ENCODE assay signal across 1 cellular context in the genomic region with DNA sequence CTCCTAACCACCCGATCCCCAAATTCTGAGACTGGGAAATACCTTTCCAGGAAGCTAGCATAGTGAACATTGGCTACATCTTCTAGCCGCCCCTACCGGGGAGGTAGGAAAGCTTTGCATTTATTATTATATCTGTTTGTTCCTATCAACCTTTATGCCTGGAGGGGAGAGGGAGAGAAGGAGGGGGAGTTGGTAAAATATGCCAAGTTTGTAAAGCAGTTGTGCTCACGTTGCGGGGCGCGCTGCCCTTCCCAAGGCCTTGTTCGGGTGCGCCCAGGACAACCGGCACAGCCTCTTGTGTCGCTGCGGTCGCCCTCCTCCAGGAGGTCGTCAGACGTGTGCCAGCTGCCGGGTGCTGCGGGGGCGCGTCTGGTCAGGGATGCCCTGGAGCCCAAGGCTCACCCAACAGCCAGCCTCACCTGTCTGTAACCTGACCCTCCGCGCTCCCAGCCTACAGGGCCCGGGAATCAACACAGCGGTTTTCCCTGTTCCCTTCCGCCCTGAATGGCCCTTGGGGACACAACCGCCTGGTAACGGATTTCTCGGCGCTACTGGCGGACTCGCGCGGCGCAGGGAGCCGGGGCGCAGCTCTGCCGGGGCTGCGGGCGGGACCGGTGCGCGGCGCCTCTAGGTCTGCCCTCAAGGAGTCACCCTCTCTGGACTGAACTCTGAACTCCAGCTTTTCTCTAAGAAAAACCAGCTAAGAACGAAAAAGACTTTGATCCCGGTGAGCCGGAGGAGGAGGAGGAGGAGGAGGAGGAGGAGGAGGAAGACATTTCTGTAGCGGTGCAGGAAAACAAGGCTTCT.
A peak's percentile ranks its signal among the peaks of the same experiment; 100 is the strongest.
TF ChIP-seq lines count a peak whose summit lies in the region.

No MANE protein-coding gene starts in this region.

TF ChIP-seq in Ishikawa, 13 proteins besides CTCF, POLR2A, EP300 and RAD21:
- TF ChIP-seq, protein P1, sequence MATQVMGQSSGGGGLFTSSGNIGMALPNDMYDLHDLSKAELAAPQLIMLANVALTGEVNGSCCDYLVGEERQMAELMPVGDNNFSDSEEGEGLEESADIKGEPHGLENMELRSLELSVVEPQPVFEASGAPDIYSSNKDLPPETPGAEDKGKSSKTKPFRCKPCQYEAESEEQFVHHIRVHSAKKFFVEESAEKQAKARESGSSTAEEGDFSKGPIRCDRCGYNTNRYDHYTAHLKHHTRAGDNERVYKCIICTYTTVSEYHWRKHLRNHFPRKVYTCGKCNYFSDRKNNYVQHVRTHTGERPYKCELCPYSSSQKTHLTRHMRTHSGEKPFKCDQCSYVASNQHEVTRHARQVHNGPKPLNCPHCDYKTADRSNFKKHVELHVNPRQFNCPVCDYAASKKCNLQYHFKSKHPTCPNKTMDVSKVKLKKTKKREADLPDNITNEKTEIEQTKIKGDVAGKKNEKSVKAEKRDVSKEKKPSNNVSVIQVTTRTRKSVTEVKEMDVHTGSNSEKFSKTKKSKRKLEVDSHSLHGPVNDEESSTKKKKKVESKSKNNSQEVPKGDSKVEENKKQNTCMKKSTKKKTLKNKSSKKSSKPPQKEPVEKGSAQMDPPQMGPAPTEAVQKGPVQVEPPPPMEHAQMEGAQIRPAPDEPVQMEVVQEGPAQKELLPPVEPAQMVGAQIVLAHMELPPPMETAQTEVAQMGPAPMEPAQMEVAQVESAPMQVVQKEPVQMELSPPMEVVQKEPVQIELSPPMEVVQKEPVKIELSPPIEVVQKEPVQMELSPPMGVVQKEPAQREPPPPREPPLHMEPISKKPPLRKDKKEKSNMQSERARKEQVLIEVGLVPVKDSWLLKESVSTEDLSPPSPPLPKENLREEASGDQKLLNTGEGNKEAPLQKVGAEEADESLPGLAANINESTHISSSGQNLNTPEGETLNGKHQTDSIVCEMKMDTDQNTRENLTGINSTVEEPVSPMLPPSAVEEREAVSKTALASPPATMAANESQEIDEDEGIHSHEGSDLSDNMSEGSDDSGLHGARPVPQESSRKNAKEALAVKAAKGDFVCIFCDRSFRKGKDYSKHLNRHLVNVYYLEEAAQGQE (IDR thresholded peaks at IDR 0.05; ENCODE audit: low read depth): no peak
- TF ChIP-seq, protein P2, sequence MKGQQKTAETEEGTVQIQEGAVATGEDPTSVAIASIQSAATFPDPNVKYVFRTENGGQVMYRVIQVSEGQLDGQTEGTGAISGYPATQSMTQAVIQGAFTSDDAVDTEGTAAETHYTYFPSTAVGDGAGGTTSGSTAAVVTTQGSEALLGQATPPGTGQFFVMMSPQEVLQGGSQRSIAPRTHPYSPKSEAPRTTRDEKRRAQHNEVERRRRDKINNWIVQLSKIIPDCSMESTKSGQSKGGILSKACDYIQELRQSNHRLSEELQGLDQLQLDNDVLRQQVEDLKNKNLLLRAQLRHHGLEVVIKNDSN (IDR thresholded peaks at IDR 0.05): no peak; the same call in 1 of the 2 replicates
- no peak for TF ChIP-seq FOXM1 (IDR thresholded peaks at IDR 0.05; ENCODE audit: borderline replicate concordance, low read depth)
- TF ChIP-seq EGR1 (IDR thresholded peaks at IDR 0.05): peak; percentile 90
- TF ChIP-seq, protein P3, sequence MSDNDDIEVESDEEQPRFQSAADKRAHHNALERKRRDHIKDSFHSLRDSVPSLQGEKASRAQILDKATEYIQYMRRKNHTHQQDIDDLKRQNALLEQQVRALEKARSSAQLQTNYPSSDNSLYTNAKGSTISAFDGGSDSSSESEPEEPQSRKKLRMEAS (IDR thresholded peaks at IDR 0.05): peak; percentile 13; the same call in 1 of the 2 replicates
- TF ChIP-seq ZBTB7A (IDR thresholded peaks at IDR 0.05; ENCODE audit: low read depth): no peak; the same call in 1 of the 2 replicates
- TF ChIP-seq TEAD4 (IDR thresholded peaks at IDR 0.05): peak; percentile 51; the same call in 1 of the 2 replicates
- TF ChIP-seq CREB1 (IDR thresholded peaks at IDR 0.05; ENCODE audit: low read depth): no peak
- TF ChIP-seq YY1 (IDR thresholded peaks at IDR 0.05; ENCODE audit: low read depth): 0 out of 2 replicates have a peak, but pooled peaks have one; percentile 5
- TF ChIP-seq NFIC (IDR thresholded peaks at IDR 0.05): peak; percentile 54; the same call in 1 of the 2 replicates
- TF ChIP-seq TCF12 (IDR thresholded peaks at IDR 0.05; ENCODE audit: low read depth): peak; percentile 87
- no peak; the same call in 1 of the 2 replicates for TF ChIP-seq TAF1 (IDR thresholded peaks at IDR 0.05; ENCODE audit: low read depth)
- TF ChIP-seq CEBPB (IDR thresholded peaks at IDR 0.05): no peak; the same call in 1 of the 2 replicates
TF ChIP-seq in Ishikawa: peak in this region for 6.
